ENCODE assay signal across 8 cellular contexts in the genomic region with DNA sequence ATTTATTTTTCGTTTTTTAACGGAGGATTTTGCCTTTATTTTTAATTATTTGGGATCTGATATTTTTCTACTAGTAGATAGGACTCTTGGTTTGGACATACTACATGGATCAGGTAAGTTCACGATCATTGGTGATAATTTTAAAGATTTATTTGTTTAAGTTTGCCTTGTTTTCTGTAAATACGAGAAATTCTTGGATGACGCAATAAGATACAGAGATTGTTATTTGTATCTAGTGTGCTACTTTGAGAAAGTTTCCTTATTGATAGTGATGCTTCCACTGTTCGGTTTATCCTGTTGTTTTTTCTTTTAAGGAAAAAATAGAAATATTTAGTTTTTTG. TPM values are rescaled to one million over a fixed set of nuclear protein-coding genes. Genes with fewer than 3 reads are reported as not detected.
DNase-seq lines count a peak whose midpoint lies in the region; ATAC-seq and TF ChIP-seq lines count a peak whose summit lies in the region.

No MANE protein-coding gene starts in this region.

- no peak overlapping the region for H3K4ac ChIP-seq in neuronal stem cell (ENCODE audit: low read length)

- H2BK15ac ChIP-seq in neuronal stem cell (ENCODE audit: low read length): no peak overlapping the region

- H3K9me3 ChIP-seq in WERI-Rb-1 (ENCODE audit: severe bottlenecking): no peaks in the 10 kb centered on the region
- no peaks in the 10 kb centered on the region for H3K9me3 ChIP-seq in gastroesophageal sphincter
- H3K9me3 ChIP-seq in neuronal stem cell (replicated peaks in 1 of 2; ENCODE audit: control insufficient read depth in 2 of 2, insufficient read depth in 1 of 2, low read depth in 1 of 2, low read length in 2 of 2): no peaks in the 10 kb centered on the region

- H3K36me3 ChIP-seq in WERI-Rb-1: peaks cover 45% of the 10 kb centered on the region
- peaks cover 0 to 15% of the 10 kb centered on the region in 2 donors for H3K36me3 ChIP-seq in gastroesophageal sphincter
- H3K36me3 ChIP-seq in neuronal stem cell (replicated peaks in 1 of 2; ENCODE audit: control insufficient read depth in 2 of 2, insufficient read depth in 2 of 2, low read length in 2 of 2): peaks cover 4 to 78% of the 10 kb centered on the region in 2 donors

- no peak for TF ChIP-seq POLR2A in gastroesophageal sphincter (IDR thresholded peaks at IDR 0.05)

- 0% methylated on average over 6 of the region's 6 CpGs for WGBS in gastroesophageal sphincter (ENCODE audit: low coverage in 1 of 2), 2 donors
- no CpG with 5 or more reads among the region's 6 CpGs for WGBS in neuronal stem cell (ENCODE audit: extremely low coverage in 2 of 2, insufficient read length in 2 of 2, insufficient replicate concordance in 1 of 2), 2 donors

- H3K18ac ChIP-seq in neuronal stem cell (ENCODE audit: low read length): no peak overlapping the region

- peak overlapping the region; percentile 99 for H3K27ac Mint-ChIP-seq in HFFc6

- H2AFZ ChIP-seq in neuronal stem cell (ENCODE audit: low read length): no peak overlapping the region

- H3K27ac ChIP-seq in WERI-Rb-1 (peak overlapping the region; percentile 99), gastroesophageal sphincter (peak overlapping the region; percentile 91 to 100 (median 92)), skin epidermis (peak overlapping the region; percentile 90 to 99 (median 97)), neuronal stem cell (replicated peaks; ENCODE audit: low read length) (no peak overlapping the region)

- no peak overlapping the region for H2BK120ac ChIP-seq in neuronal stem cell (ENCODE audit: low read depth, low read length)

- H2AK5ac ChIP-seq in neuronal stem cell (ENCODE audit: low read depth, low read length): no peak overlapping the region

- no peak for TF ChIP-seq EP300 in gastroesophageal sphincter (IDR thresholded peaks at IDR 0.05)

- H3K9ac ChIP-seq in neuronal stem cell (ENCODE audit: low read depth, low read length, poor library complexity): no peak overlapping the region

- no peaks in the 10 kb centered on the region for H3K27me3 ChIP-seq in WERI-Rb-1 (ENCODE audit: insufficient read depth, low read depth, severe bottlenecking)
- no peaks in the 10 kb centered on the region for H3K27me3 ChIP-seq in gastroesophageal sphincter
- H3K27me3 ChIP-seq in neuronal stem cell (ENCODE audit: control insufficient read depth in 3 of 3, insufficient read depth in 3 of 3, low read depth in 1 of 3, low read length in 3 of 3): no peaks in the 10 kb centered on the region

- no peaks in the 10 kb centered on the region for H3K79me1 ChIP-seq in neuronal stem cell (ENCODE audit: low read depth, low read length)

- H3K4me2 ChIP-seq in neuronal stem cell (ENCODE audit: insufficient read depth, low read length, poor library complexity, severe bottlenecking): no peak overlapping the region

- peaks cover 17% of the 10 kb centered on the region for H3K27me3 Mint-ChIP-seq in HFFc6 (ENCODE audit: insufficient read depth)

- no peak for ATAC-seq in gastroesophageal sphincter

- in situ Hi-C loops in G401 (cut with HindIII; ENCODE audit: low sequenced_read_pairs): no loop called here

- DNase-seq in HFFc6 (no peak), WERI-Rb-1 (no peak), neuronal stem cell (ENCODE audit: low spot score) (no peak), G401 (ENCODE audit: low spot score) (no peak), C1 segment of cervical spinal cord (lab: John Stamatoyannopoulos, UW) (no peak)
- DNase-seq in NK-92 treated with Interleukin-12 subunit alpha and Interleukin-12 subunit beta, amount 100 ng/mL, for 24 hours (lab: John Stamatoyannopoulos, UW): no peak

- H3K4me1 ChIP-seq in gastroesophageal sphincter (peaks cover 0 to 70% (median 6%) of the 10 kb centered on the region in 3 donors), neuronal stem cell (ENCODE audit: control insufficient read depth in 2 of 2, insufficient read depth in 1 of 2, low read depth in 1 of 2, low read length in 2 of 2) (peaks cover 3 to 16% of the 10 kb centered on the region in 2 donors)

- no peak overlapping the region for H4K91ac ChIP-seq in neuronal stem cell (ENCODE audit: low read depth, low read length, poor library complexity)

- peaks cover 85% of the 10 kb centered on the region for H3K36me3 Mint-ChIP-seq in HFFc6 (ENCODE audit: low read depth)

- peak overlapping the region; percentile 99 for H3K4me3 Mint-ChIP-seq in HFFc6

- H4K8ac ChIP-seq in neuronal stem cell (ENCODE audit: low read depth, low read length): no peak overlapping the region

- H3K9me3 Mint-ChIP-seq in HFFc6: peaks cover 8% of the 10 kb centered on the region

- no peak overlapping the region for H3K14ac ChIP-seq in neuronal stem cell (ENCODE audit: low read length)

- H3K4me3 ChIP-seq in WERI-Rb-1 (ENCODE audit: low read depth, low read length) (peak overlapping the region; percentile 80), gastroesophageal sphincter (peak overlapping the region; percentile 61 to 99), skin epidermis (peak overlapping the region; percentile 42 to 67 (median 55)), neuronal stem cell (ENCODE audit: low read length in 2 of 2) (peak overlapping the region in 1 of 2 donors; percentile 75)

- no peak overlapping the region for H2BK12ac ChIP-seq in neuronal stem cell (ENCODE audit: low read length)

- no peak overlapping the region for H2BK5ac ChIP-seq in neuronal stem cell (ENCODE audit: low read length)

- no peak overlapping the region for H3K23ac ChIP-seq in neuronal stem cell (ENCODE audit: low read depth, low read length, poor library complexity)

- peaks cover 67% of the 10 kb centered on the region for H3K4me1 Mint-ChIP-seq in HFFc6 (ENCODE audit: low read depth)

- TF ChIP-seq CTCF in HFFc6 (IDR thresholded peaks at IDR 0.05) (no peak), WERI-Rb-1 (IDR thresholded peaks at IDR 0.05; ENCODE audit: low read depth, low read length) (no peak), gastroesophageal sphincter (IDR thresholded peaks at IDR 0.05) (no peak)

RNA-seq across cellular contexts. Expression of gene CHD2, which starts 0.6 kb away (rescaled TPM):
- 10 to 100 TPM; 47.5 to 65.3 (median 57.2) TPM for total RNA-seq in HFFc6 (2021; fragmentation: NEBNext Ultra II Directional; extraction: Animal tissue kit (Norgen Biotek cat#: 25700))
- 100 to 1,000 TPM in 2 of 4 donors, 10 to 100 TPM in 2; 41.9 to 144 (median 81.8) TPM for total RNA-seq in gastroesophageal sphincter
- polyA plus RNA-seq in neuronal stem cell (2013, experiment 1 of 2): 63.3 TPM
- polyA plus RNA-seq in neuronal stem cell (2013, experiment 2 of 2): 62.8 TPM
- total RNA-seq in G401 (2014; rRNA removed; shearing (Covaris generic)): 28.2 and 38.9 TPM in 2 replicates
